ENCODE assay signal across 2 cellular contexts in the genomic region with DNA sequence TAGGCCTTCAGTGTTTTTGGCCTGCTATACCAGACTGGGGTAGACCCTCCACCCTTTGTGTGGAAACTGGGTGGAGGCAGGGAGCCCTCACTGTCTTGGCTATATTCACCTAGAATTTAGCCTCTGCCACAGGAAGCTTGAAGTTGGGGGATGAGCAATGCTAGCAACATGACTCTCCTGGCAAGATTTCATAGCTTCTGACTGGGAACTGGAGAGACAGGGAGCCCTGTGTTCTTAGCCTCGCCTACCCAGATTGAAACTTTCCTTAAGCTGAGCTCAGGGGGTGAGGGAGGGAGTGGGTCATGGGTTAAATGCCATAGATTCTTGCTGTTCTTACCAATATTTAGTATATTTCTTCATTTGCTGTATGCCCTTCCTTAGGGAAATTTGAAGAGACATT.
TF ChIP-seq lines count a peak whose summit lies in the region.

No MANE protein-coding gene starts in this region.

TF ChIP-seq in SK-N-SH treated with all-trans-retinoic acid at 6 μM for 48 hours, 23 proteins besides CTCF, POLR2A, EP300 and RAD21 (continued from another document):
- TF ChIP-seq PPARA (CRISPR knock-in tag; IDR thresholded peaks at IDR 0.05; ENCODE audit: borderline replicate concordance) (no peak), ZFP30 (CRISPR knock-in tag; IDR thresholded peaks at IDR 0.05) (no peak), TCF4 (CRISPR knock-in tag; IDR thresholded peaks at IDR 0.05; ENCODE audit: borderline replicate concordance) (no peak), ZFP3 (CRISPR knock-in tag; IDR thresholded peaks at IDR 0.05) (no peak), ISL1 (CRISPR knock-in tag; IDR thresholded peaks at IDR 0.05) (no peak)
- TF ChIP-seq, protein P1, sequence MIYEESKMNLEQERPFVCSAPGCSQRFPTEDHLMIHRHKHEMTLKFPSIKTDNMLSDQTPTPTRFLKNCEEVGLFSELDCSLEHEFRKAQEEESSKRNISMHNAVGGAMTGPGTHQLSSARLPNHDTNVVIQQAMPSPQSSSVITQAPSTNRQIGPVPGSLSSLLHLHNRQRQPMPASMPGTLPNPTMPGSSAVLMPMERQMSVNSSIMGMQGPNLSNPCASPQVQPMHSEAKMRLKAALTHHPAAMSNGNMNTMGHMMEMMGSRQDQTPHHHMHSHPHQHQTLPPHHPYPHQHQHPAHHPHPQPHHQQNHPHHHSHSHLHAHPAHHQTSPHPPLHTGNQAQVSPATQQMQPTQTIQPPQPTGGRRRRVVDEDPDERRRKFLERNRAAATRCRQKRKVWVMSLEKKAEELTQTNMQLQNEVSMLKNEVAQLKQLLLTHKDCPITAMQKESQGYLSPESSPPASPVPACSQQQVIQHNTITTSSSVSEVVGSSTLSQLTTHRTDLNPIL (CRISPR knock-in tag; IDR thresholded peaks at IDR 0.05; ENCODE audit: low read depth) = no peak

TF ChIP-seq in SK-N-SH, 30 proteins besides CTCF, POLR2A, EP300 and RAD21 (continued from another document):
- TF ChIP-seq, protein P2, sequence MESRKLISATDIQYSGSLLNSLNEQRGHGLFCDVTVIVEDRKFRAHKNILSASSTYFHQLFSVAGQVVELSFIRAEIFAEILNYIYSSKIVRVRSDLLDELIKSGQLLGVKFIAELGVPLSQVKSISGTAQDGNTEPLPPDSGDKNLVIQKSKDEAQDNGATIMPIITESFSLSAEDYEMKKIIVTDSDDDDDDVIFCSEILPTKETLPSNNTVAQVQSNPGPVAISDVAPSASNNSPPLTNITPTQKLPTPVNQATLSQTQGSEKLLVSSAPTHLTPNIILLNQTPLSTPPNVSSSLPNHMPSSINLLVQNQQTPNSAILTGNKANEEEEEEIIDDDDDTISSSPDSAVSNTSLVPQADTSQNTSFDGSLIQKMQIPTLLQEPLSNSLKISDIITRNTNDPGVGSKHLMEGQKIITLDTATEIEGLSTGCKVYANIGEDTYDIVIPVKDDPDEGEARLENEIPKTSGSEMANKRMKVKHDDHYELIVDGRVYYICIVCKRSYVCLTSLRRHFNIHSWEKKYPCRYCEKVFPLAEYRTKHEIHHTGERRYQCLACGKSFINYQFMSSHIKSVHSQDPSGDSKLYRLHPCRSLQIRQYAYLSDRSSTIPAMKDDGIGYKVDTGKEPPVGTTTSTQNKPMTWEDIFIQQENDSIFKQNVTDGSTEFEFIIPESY (IDR thresholded peaks at IDR 0.05; ENCODE audit: borderline replicate concordance, low read depth) = no peak
- no peak for TF ChIP-seq CHD2 (IDR thresholded peaks at IDR 0.05; ENCODE audit: low read length, partially characterized antibody)
